In the genomic region with DNA sequence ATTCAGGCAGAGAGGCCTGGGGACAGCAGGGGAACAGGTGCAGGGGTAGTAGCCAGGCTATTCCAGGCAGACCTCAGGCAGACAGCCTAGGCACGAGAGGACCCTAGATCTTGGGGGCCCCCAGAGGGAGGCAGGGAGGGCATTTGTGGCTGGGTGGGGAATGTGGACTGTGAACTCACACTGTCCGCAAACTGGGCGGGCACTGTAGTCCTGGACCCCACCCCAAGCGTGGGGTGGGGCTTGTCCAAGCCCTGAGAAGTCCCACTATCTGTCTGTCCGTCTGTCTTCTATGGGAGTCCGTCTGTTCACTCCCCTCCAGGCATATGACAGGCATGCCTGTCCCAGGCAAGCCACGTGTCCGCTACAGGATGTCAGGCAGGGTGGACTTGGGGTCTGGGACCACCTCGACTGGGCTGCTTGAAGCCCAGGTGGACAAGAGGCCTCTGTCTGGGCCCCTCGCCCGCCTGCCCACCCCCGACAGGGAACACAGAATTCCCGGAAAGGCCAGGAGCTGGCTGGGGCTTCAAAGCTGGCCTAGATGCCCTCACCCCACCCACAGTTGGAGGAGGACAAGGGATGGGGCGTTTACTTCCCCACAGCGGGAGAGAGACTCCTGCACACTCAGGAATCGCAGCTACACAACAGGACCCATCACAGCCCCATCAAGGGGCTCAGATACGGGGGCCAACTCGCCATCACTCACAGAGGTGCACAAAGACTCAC, we compare ENCODE assay signal across 9 cellular contexts. TPM values are rescaled to one million over a fixed set of nuclear protein-coding genes. Genes with fewer than 3 reads are reported as not detected.
DNase-seq lines count a peak whose midpoint lies in the region; ATAC-seq and TF ChIP-seq lines count a peak whose summit lies in the region.
"Had no signal": no experiment of that assay in that cellular context is flagged by ENCODE, and none has a peak within 500 bp of the region (broad histone marks: within the 10 kb centered on the region; RNA-seq: fewer than 3 reads in every experiment).

SLC38A5 (minus strand) TSS at position 151 of the 723 bp plus-strand sequence. CDS start 2,336 bp downstream, outside the sequence.

- no peak for ATAC-seq in effector memory CD8-positive, alpha-beta T cell (replicated peaks)
- no peak for ATAC-seq in natural killer cell treated with Interleukin-12 subunit alpha and Interleukin-12 subunit beta and Interleukin-15 and Interleukin-18, amount 100 ng/mL, for 72 hours
- ATAC-seq in HG03159 (IDR thresholded peaks at IDR 0.05; ENCODE audit: unreplicated experiment), result no peak

- peaks cover 0 to 2% of the 10 kb centered on the region in 2 donors for H3K36me3 Mint-ChIP-seq in CD14-positive monocyte
- H3K36me3 Mint-ChIP-seq in effector memory CD8-positive, alpha-beta T cell (ENCODE audit: insufficient read depth), result peaks cover 3% of the 10 kb centered on the region
- peaks cover 3% of the 10 kb centered on the region for H3K36me3 Mint-ChIP-seq in natural killer cell treated with Interleukin-12 subunit alpha and Interleukin-12 subunit beta and Interleukin-15 and Interleukin-18, amount 100 ng/mL, for 72 hours

- H3K27me3 Mint-ChIP-seq in CD14-positive monocyte (ENCODE audit: low read depth in 3 of 3), result peaks cover 1 to 20% (median 3%) of the 10 kb centered on the region in 3 donors
- H3K27me3 Mint-ChIP-seq in effector memory CD8-positive, alpha-beta T cell, result no peaks in the 10 kb centered on the region
- H3K27me3 Mint-ChIP-seq in natural killer cell treated with Interleukin-12 subunit alpha and Interleukin-12 subunit beta and Interleukin-15 and Interleukin-18, amount 100 ng/mL, for 72 hours, result peaks cover 0 to 3% of the 10 kb centered on the region in 2 donors

- peaks cover 0 to 2% (median 0%) of the 10 kb centered on the region in 7 donors for H3K9me3 Mint-ChIP-seq in CD14-positive monocyte
- H3K9me3 Mint-ChIP-seq in effector memory CD8-positive, alpha-beta T cell, result no peaks in the 10 kb centered on the region
- H3K9me3 Mint-ChIP-seq in natural killer cell treated with Interleukin-12 subunit alpha and Interleukin-12 subunit beta and Interleukin-15 and Interleukin-18, amount 100 ng/mL, for 72 hours, result no peaks in the 10 kb centered on the region

- H3K4me3 Mint-ChIP-seq in CD14-positive monocyte, result peak within 1 kb of the TSS; percentile 80 to 89
- H3K4me3 Mint-ChIP-seq in effector memory CD8-positive, alpha-beta T cell, result peak within 1 kb of the TSS; percentile 96 to 98
- peak within 1 kb of the TSS; percentile 98 for H3K4me3 Mint-ChIP-seq in natural killer cell treated with Interleukin-12 subunit alpha and Interleukin-12 subunit beta and Interleukin-15 and Interleukin-18, amount 100 ng/mL, for 72 hours

- no peak for TF ChIP-seq POLR2A in NB4 (IDR thresholded peaks at IDR 0.05; ENCODE audit: extremely low read depth, insufficient read length)

- TF ChIP-seq CTCF in CD14-positive monocyte (IDR thresholded peaks at IDR 0.05) (no peak), NB4 (IDR thresholded peaks at IDR 0.05; ENCODE audit: low read depth, low read length) (no peak)

- H3K4me1 Mint-ChIP-seq in CD14-positive monocyte, result peaks cover 25% of the 10 kb centered on the region
- H3K4me1 Mint-ChIP-seq in effector memory CD8-positive, alpha-beta T cell (ENCODE audit: low read depth in 2 of 2), result peaks cover 24 to 26% of the 10 kb centered on the region in 2 donors
- H3K4me1 Mint-ChIP-seq in natural killer cell treated with Interleukin-12 subunit alpha and Interleukin-12 subunit beta and Interleukin-15 and Interleukin-18, amount 100 ng/mL, for 72 hours (ENCODE audit: low read depth in 2 of 2), result peaks cover 31 to 41% of the 10 kb centered on the region in 2 donors

- intact Hi-C loops in CD14-positive monocyte (cut with micrococcal nuclease), result loop anchor here in 1 of 2 donors (10.0 kb wide), 1 partner anchor 105 kb away; the partner anchor contains the start of gene RBM3

- no peak for DNase-seq in CD14-positive monocyte (ENCODE audit: low spot score)
- no peak for DNase-seq in NB4 (ENCODE audit: low read depth)
- DNase-seq in effector memory CD8-positive, alpha-beta T cell, result no peak
- no peak for DNase-seq in natural killer cell treated with Interleukin-12 subunit alpha and Interleukin-12 subunit beta and Interleukin-15 and Interleukin-18, amount 100 ng/mL, for 72 hours (ENCODE audit: low spot score)
- DNase-seq in SKM-1 (lab: John Stamatoyannopoulos, UW; ENCODE audit: unreplicated experiment), result no peak
- no peak for DNase-seq in NCI-H345 treated with DMSO at 0.1 percent for 48 hours (lab: John Stamatoyannopoulos, UW; ENCODE audit: unreplicated experiment)
- no peak for DNase-seq in SHP77 treated with DMSO at 0.1 percent for 48 hours (lab: John Stamatoyannopoulos, UW)
- DNase-seq: SW 1271 had no signal

- H3K4me3 ChIP-seq in NB4 (ENCODE audit: low read depth, low read length), result peak within 1 kb of the TSS; percentile 92

- H3K27ac Mint-ChIP-seq in CD14-positive monocyte, result peak within 1 kb of the TSS in 2 of 7 donors; percentile 3 to 66
- peak within 1 kb of the TSS; percentile 90 to 96 for H3K27ac Mint-ChIP-seq in effector memory CD8-positive, alpha-beta T cell
- peak within 1 kb of the TSS; percentile 85 to 87 for H3K27ac Mint-ChIP-seq in natural killer cell treated with Interleukin-12 subunit alpha and Interleukin-12 subunit beta and Interleukin-15 and Interleukin-18, amount 100 ng/mL, for 72 hours

RNA-seq across cellular contexts. Expression of gene SLC38A5, which starts in this region (rescaled TPM):
- under 1 TPM; 0.69 to 0.94 TPM for polyA plus RNA-seq in CD14-positive monocyte
- total RNA-seq in natural killer cell treated with Interleukin-12 subunit alpha and Interleukin-12 subunit beta and Interleukin-15 and Interleukin-18, amount 100 ng/mL, for 72 hours, result 100 to 1,000 TPM in 1 of 2 donors, 10 to 100 TPM in 1; 70.7 to 156 TPM
